Comparison of ENCODE assay signal across 8 cellular contexts in the genomic region with DNA sequence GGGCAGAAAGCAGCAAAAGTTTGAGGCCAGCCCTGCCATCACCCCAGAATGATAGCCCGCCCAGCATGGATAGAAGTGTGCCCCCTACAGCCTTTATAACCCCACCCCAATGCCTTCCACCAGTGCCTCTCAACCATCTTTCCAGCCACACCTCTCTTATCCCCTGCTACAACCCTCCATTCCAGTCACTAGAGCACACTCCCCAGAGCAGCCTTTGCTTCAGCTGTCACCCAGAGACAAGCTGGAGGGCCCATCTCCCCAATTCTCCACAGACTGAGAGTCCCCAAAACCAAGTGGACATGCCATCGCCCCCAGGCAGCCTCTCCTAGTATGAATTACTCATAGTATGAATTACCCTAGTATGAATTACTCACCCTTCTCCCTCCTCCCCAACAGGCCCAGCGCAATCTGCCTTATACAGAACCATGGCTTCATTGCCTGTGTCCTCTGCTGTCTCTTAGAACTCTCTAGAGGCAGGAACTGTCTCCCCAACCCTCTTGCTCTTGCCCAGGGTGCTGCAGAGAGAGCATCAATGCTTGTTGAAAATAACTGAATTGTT. TPM values are rescaled to one million over a fixed set of nuclear protein-coding genes. Genes with fewer than 3 reads are reported as not detected.
DNase-seq lines count a peak whose midpoint lies in the region; ATAC-seq and TF ChIP-seq lines count a peak whose summit lies in the region.

No MANE protein-coding gene starts in this region.

- peaks cover 82% of the 10 kb centered on the region for H3K4me1 Mint-ChIP-seq in activated naive CD8-positive, alpha-beta T cell treated with anti-CD3 and anti-CD28 coated beads, Interleukin-2, amount 10 ng/mL, durations not matched to agents 7 days and 5 days

- peak overlapping the region; percentile 66 for H3K4me3 Mint-ChIP-seq in activated naive CD8-positive, alpha-beta T cell treated with anti-CD3 and anti-CD28 coated beads, Interleukin-2, amount 10 ng/mL, durations not matched to agents 7 days and 5 days

- H3K9me3 ChIP-seq in lower lobe of right lung (no peaks in the 10 kb centered on the region), tibial artery (no peaks in the 10 kb centered on the region)

- H3K4me1 ChIP-seq in lower lobe of right lung, result peaks cover 98% of the 10 kb centered on the region
- H3K4me1 ChIP-seq in tibial artery, result peaks cover 5 to 100% (median 99%) of the 10 kb centered on the region in 4 donors

- H3K27me3 Mint-ChIP-seq in activated naive CD8-positive, alpha-beta T cell treated with anti-CD3 and anti-CD28 coated beads, Interleukin-2, amount 10 ng/mL, durations not matched to agents 7 days and 5 days, result no peaks in the 10 kb centered on the region

- no peak overlapping the region for H3K4me3 ChIP-seq in lower lobe of right lung
- no peak overlapping the region for H3K4me3 ChIP-seq in tibial artery

- peaks cover 20% of the 10 kb centered on the region for H3K36me3 Mint-ChIP-seq in activated naive CD8-positive, alpha-beta T cell treated with anti-CD3 and anti-CD28 coated beads, Interleukin-2, amount 10 ng/mL, durations not matched to agents 7 days and 5 days

- H3K27ac ChIP-seq in lower lobe of right lung, result peak overlapping the region; percentile 19
- peak overlapping the region; percentile 95 for H3K27ac ChIP-seq in tibial artery

- no peak for ATAC-seq in activated naive CD8-positive, alpha-beta T cell treated with anti-CD3 and anti-CD28 coated beads, Interleukin-2, amount 10 ng/mL, durations not matched to agents 7 days and 5 days (ENCODE audit: low read depth)
- no peak for ATAC-seq in lower lobe of right lung

- POLR2A ChIA-PET in activated naive CD8-positive, alpha-beta T cell treated with anti-CD3 and anti-CD28 coated beads, Interleukin-2, amount 10 ng/mL, durations not matched to agents 7 days and 5 days (lab: Charles Lee), result interaction anchor here (1.2 to 3.1 kb wide), 5 partner anchors 8 to 24 kb away, joined by 4 to 38 read pairs (median 10); a partner anchor contains a TSS

- TF ChIP-seq CTCF in lower lobe of right lung (IDR thresholded peaks at IDR 0.05), result no peak
- TF ChIP-seq CTCF in tibial artery (IDR thresholded peaks at IDR 0.05), result no peak

- peak; percentile 51 for DNase-seq in activated CD8-positive, alpha-beta memory T cell treated with anti-CD3 and anti-CD28 coated beads, Interleukin-2, amount 50 U/mL, for 4 hours
- DNase-seq in activated CD8-positive, alpha-beta memory T cell treated with anti-CD3 and anti-CD28 coated beads for 24 hours, result no peak
- no peak for DNase-seq in activated naive CD8-positive, alpha-beta T cell treated with anti-CD3 and anti-CD28 coated beads, Interleukin-2, amount 10 ng/mL, durations not matched to agents 7 days and 5 days
- DNase-seq in lower lobe of right lung, result no peak
- no peak for DNase-seq in tibial artery
- no peak for DNase-seq in NAMALWA (ENCODE audit: low spot score)
- no peak for DNase-seq in head of caudate nucleus
- DNase-seq in NCI-H1694 treated with DMSO at 0.1 percent for 48 hours (lab: John Stamatoyannopoulos, UW), result no peak

- H3K27me3 ChIP-seq in lower lobe of right lung (ENCODE audit: low read depth) (no peaks in the 10 kb centered on the region), tibial artery (no peaks in the 10 kb centered on the region)

- H3K9me3 Mint-ChIP-seq in activated naive CD8-positive, alpha-beta T cell treated with anti-CD3 and anti-CD28 coated beads, Interleukin-2, amount 10 ng/mL, durations not matched to agents 7 days and 5 days, result no peaks in the 10 kb centered on the region

- H3K27ac Mint-ChIP-seq in activated naive CD8-positive, alpha-beta T cell treated with anti-CD3 and anti-CD28 coated beads, Interleukin-2, amount 10 ng/mL, durations not matched to agents 7 days and 5 days, result peak overlapping the region; percentile 88

- intact Hi-C loops in lower lobe of right lung (cut with DNase I), result no loop called here
- intact Hi-C loops in tibial artery (cut with DNase I; ENCODE audit: low total_unique reads), result no loop called here
- intact Hi-C loops in head of caudate nucleus (cut with DNase I), result no loop called here

- H3K36me3 ChIP-seq in lower lobe of right lung (peaks cover 11% of the 10 kb centered on the region), tibial artery (peaks cover 0 to 6% (median 0%) of the 10 kb centered on the region in 3 donors)

RNA-seq across cellular contexts. Expression of a gene that starts 24.9 kb away (rescaled TPM):
- 100 to 1,000 TPM; 803 to 821 TPM for total RNA-seq in activated naive CD8-positive, alpha-beta T cell treated with anti-CD3 and anti-CD28 coated beads, Interleukin-2, amount 10 ng/mL, durations not matched to agents 7 days and 5 days
- 659 TPM for total RNA-seq in lower lobe of right lung
